35 cellular contexts compared by ENCODE assay signal in genomic region chr1:7842517-7842916, GRCh38. TPM values are rescaled to one million over a fixed set of nuclear protein-coding genes. Genes with fewer than 3 reads are reported as not detected.
A peak's percentile ranks its signal among the peaks of the same experiment; 100 is the strongest.
DNase-seq lines count a peak whose midpoint lies in the region; ATAC-seq, FAIRE-seq and TF ChIP-seq lines count a peak whose summit lies in the region.
"Had no signal": no experiment of that assay in that cellular context is flagged by ENCODE, and none has a peak within 500 bp of the region (broad histone marks: within the 10 kb centered on the region; RNA-seq: fewer than 3 reads in every experiment).

No MANE protein-coding gene starts in this region.

- POLR2A ChIA-PET in activated CD8-positive, alpha-beta T cell treated with anti-CD3 and anti-CD28 coated beads for 36 hours (lab: Charles Lee): interaction anchor here (0.9 kb wide), 1 partner anchor 173 kb away, joined by 3 read pairs; no protein-coding TSS in a partner anchor

- no peaks in the 10 kb centered on the region for H3K27me3 Mint-ChIP-seq in activated CD8-positive, alpha-beta T cell treated with anti-CD3 and anti-CD28 coated beads for 36 hours
- H3K27me3 Mint-ChIP-seq in natural killer cell treated with Interleukin-12 subunit alpha and Interleukin-12 subunit beta and Interleukin-15 and Interleukin-18, amount 100 ng/mL, for 72 hours: no peaks in the 10 kb centered on the region
- H3K27me3 Mint-ChIP-seq: central memory CD8-positive, alpha-beta T cell; naive B cell; T-helper 17 cell; type B pancreatic cell had no signal

- intact Hi-C loops in activated CD8-positive, alpha-beta T cell treated with anti-CD3 and anti-CD28 coated beads for 36 hours (cut with micrococcal nuclease): no loop called here

- DNase-seq in GM06990 (ENCODE audit: extremely low read depth, insufficient read length): peak; percentile 13
- no peak for DNase-seq in GM19239 (ENCODE audit: insufficient read length, low spot score)
- peak; percentile 65 for DNase-seq in activated CD8-positive, alpha-beta T cell treated with anti-CD3 and anti-CD28 coated beads for 36 hours
- peak; percentile 74 for DNase-seq in natural killer cell treated with Interleukin-12 subunit alpha and Interleukin-12 subunit beta and Interleukin-15 and Interleukin-18, amount 100 ng/mL, for 72 hours (ENCODE audit: low spot score)
- DNase-seq in NCI-H1092 (lab: John Stamatoyannopoulos, UW): no peak
- DNase-seq in kidney tubule cell (ENCODE audit: low spot score): no peak
- DNase-seq: activated CD8-positive, alpha-beta memory T cell treated with anti-CD3 and anti-CD28 coated beads, Interleukin-2, amount 50 U/mL, for 4 hours; C1 segment of cervical spinal cord; Caco-2; DMS79; esophagus squamous epithelium; GDM1; GOT3; left ventricle myocardium inferior; mesendoderm; naive B cell; NCI-H1092 treated with DMSO at 0.1 percent for 48 hours; NCI-H187; NCI-H524 treated with DMSO at 0.1 percent for 48 hours; NK-92 treated with Interleukin-12 subunit alpha and Interleukin-12 subunit beta, amount 100 ng/mL, for 24 hours; nucleus accumbens; PC-3; psoas muscle; sigmoid colon; T-helper 17 cell had no signal

- H3K27ac Mint-ChIP-seq in activated CD8-positive, alpha-beta T cell treated with anti-CD3 and anti-CD28 coated beads for 36 hours: no peak overlapping the region
- H3K27ac Mint-ChIP-seq in natural killer cell treated with Interleukin-12 subunit alpha and Interleukin-12 subunit beta and Interleukin-15 and Interleukin-18, amount 100 ng/mL, for 72 hours: peak overlapping the region in 1 of 2 donors; percentile 78
- H3K27ac Mint-ChIP-seq: activated T-helper 2 cell treated with anti-CD3 and anti-CD28 coated beads, Interferon-gamma antibody, Interleukin-2, Interleukin-4, amounts not matched to agents 10 μg/mL and 5 μg/mL and 100 μg/mL, durations not matched to agents 14 hours and 24 hours and 36 hours; dendritic cell treated with granulocyte-macrophage colony-stimulating factor and Interleukin-4, amounts not matched to agents 40 ng/mL and 50 ng/mL, for 4 days; naive B cell; T-helper 17 cell; type B pancreatic cell had no signal

- peaks cover 30% of the 10 kb centered on the region for H3K36me3 Mint-ChIP-seq in activated CD8-positive, alpha-beta T cell treated with anti-CD3 and anti-CD28 coated beads for 36 hours (ENCODE audit: low read depth)
- peaks cover 21% of the 10 kb centered on the region for H3K36me3 Mint-ChIP-seq in natural killer cell treated with Interleukin-12 subunit alpha and Interleukin-12 subunit beta and Interleukin-15 and Interleukin-18, amount 100 ng/mL, for 72 hours

- no peak for ATAC-seq in activated CD8-positive, alpha-beta T cell treated with anti-CD3 and anti-CD28 coated beads for 36 hours
- peak; percentile 85 to 90 for ATAC-seq in natural killer cell treated with Interleukin-12 subunit alpha and Interleukin-12 subunit beta and Interleukin-15 and Interleukin-18, amount 100 ng/mL, for 72 hours
- ATAC-seq in HG02588 (IDR thresholded peaks at IDR 0.05; ENCODE audit: unreplicated experiment): no peak
- ATAC-seq: HepG2, PC-3, psoas muscle, Right ventricle myocardium inferior, SK-N-SH treated with all-trans-retinoic acid at 6 μM for 48 hours, T-helper 17 cell had no signal

- no peaks in the 10 kb centered on the region for H3K36me3 ChIP-seq in GM06990 (ENCODE audit: control insufficient read depth, insufficient read depth, low read length)

- peaks cover 13% of the 10 kb centered on the region for H3K9me3 Mint-ChIP-seq in activated CD8-positive, alpha-beta T cell treated with anti-CD3 and anti-CD28 coated beads for 36 hours
- H3K9me3 Mint-ChIP-seq in natural killer cell treated with Interleukin-12 subunit alpha and Interleukin-12 subunit beta and Interleukin-15 and Interleukin-18, amount 100 ng/mL, for 72 hours: peaks cover 7% of the 10 kb centered on the region

- H3K4me3 Mint-ChIP-seq in activated CD8-positive, alpha-beta T cell treated with anti-CD3 and anti-CD28 coated beads for 36 hours: no peak overlapping the region
- H3K4me3 Mint-ChIP-seq in natural killer cell treated with Interleukin-12 subunit alpha and Interleukin-12 subunit beta and Interleukin-15 and Interleukin-18, amount 100 ng/mL, for 72 hours: peak overlapping the region; percentile 20
- H3K4me3 Mint-ChIP-seq: central memory CD8-positive, alpha-beta T cell; dendritic cell treated with granulocyte-macrophage colony-stimulating factor and Interleukin-4, amounts not matched to agents 40 ng/mL and 50 ng/mL, for 4 days; naive B cell; T-helper 17 cell; type B pancreatic cell had no signal

- no peaks in the 10 kb centered on the region for H3K27me3 ChIP-seq in GM06990 (replicated peaks; ENCODE audit: control insufficient read depth, insufficient read depth, low read length)
- H3K27me3 ChIP-seq: esophagus squamous epithelium, hepatocyte, sigmoid colon had no signal

- FAIRE-seq in GM19239 (lab: Jason Lieb, UNC): peak; percentile 73
- FAIRE-seq: frontal cortex, HepG2 had no signal

- CTCF ChIA-PET in activated CD8-positive, alpha-beta T cell treated with anti-CD3 and anti-CD28 coated beads for 36 hours (lab: Charles Lee): no interaction called here

- no peak for TF ChIP-seq CTCF in GM06990 (IDR thresholded peaks at IDR 0.05; ENCODE audit: insufficient read depth, low read length, poor library complexity, severe bottlenecking)
- TF ChIP-seq CTCF in activated CD8-positive, alpha-beta T cell treated with anti-CD3 and anti-CD28 coated beads for 36 hours (IDR thresholded peaks at IDR 0.05): no peak

- H3K4me3 ChIP-seq in GM06990 (replicated peaks; ENCODE audit: low read depth, low read length): no peak overlapping the region
- H3K4me3 ChIP-seq: esophagus squamous epithelium, hepatocyte, left ventricle myocardium inferior, psoas muscle, sigmoid colon had no signal

- H3K4me1 Mint-ChIP-seq in activated CD8-positive, alpha-beta T cell treated with anti-CD3 and anti-CD28 coated beads for 36 hours (ENCODE audit: low read depth): peaks cover 4% of the 10 kb centered on the region
- H3K4me1 Mint-ChIP-seq in natural killer cell treated with Interleukin-12 subunit alpha and Interleukin-12 subunit beta and Interleukin-15 and Interleukin-18, amount 100 ng/mL, for 72 hours (ENCODE audit: low read depth in 2 of 2): peaks cover 18 to 22% of the 10 kb centered on the region in 2 donors
- H3K4me1 Mint-ChIP-seq: central memory CD8-positive, alpha-beta T cell; naive B cell had no signal

RNA-seq across cellular contexts. Expression of gene UTS2, which starts 10.3 kb away (rescaled TPM):
- not detected for total RNA-seq in activated CD8-positive, alpha-beta T cell treated with anti-CD3 and anti-CD28 coated beads for 36 hours
- under 1 TPM; 0.70 to 0.78 TPM for total RNA-seq in natural killer cell treated with Interleukin-12 subunit alpha and Interleukin-12 subunit beta and Interleukin-15 and Interleukin-18, amount 100 ng/mL, for 72 hours
- total RNA-seq: activated T-helper 2 cell treated with anti-CD3 and anti-CD28 coated beads, Interferon-gamma antibody, Interleukin-2, Interleukin-4, amounts not matched to agents 10 μg/mL and 5 μg/mL and 100 μg/mL, durations not matched to agents 14 hours and 24 hours and 36 hours; esophagus squamous epithelium; frontal cortex; hepatocyte; HepG2; left ventricle myocardium inferior; PC-3; Right ventricle myocardium inferior; sigmoid colon had no signal

RNA-seq across cellular contexts. Expression of gene PER3, which starts 58.4 kb away (rescaled TPM):
- total RNA-seq in activated CD8-positive, alpha-beta T cell treated with anti-CD3 and anti-CD28 coated beads for 36 hours: 1 to 10 TPM; 2.1 to 2.4 TPM
- total RNA-seq in natural killer cell treated with Interleukin-12 subunit alpha and Interleukin-12 subunit beta and Interleukin-15 and Interleukin-18, amount 100 ng/mL, for 72 hours: 1 to 10 TPM; 1.6 to 3.7 TPM

Comparison
In these comparisons a context has a peak if more than half of its experiments do, and no peak if none do; other contexts are left out.
1. DNase-seq: peak in GM06990 (single experiment), activated CD8-positive, alpha-beta T cell treated with anti-CD3 and anti-CD28 coated beads for 36 hours (single experiment) and natural killer cell treated with Interleukin-12 subunit alpha and Interleukin-12 subunit beta and Interleukin-15 and Interleukin-18, amount 100 ng/mL, for 72 hours (single experiment); none in GM19239 (single experiment), NCI-H1092 (single experiment) and kidney tubule cell (single experiment).
2. ATAC-seq: peak in natural killer cell treated with Interleukin-12 subunit alpha and Interleukin-12 subunit beta and Interleukin-15 and Interleukin-18, amount 100 ng/mL, for 72 hours (2 of 2); none in activated CD8-positive, alpha-beta T cell treated with anti-CD3 and anti-CD28 coated beads for 36 hours (single experiment) and HG02588 (single experiment).